In genomic region chr5:5363045-5363444, GRCh38 we compare ENCODE assay signal across 17 cellular contexts.
"Had no signal": no experiment of that assay in that cellular context is flagged by ENCODE, and none has a peak within 500 bp of the region (broad histone marks: within the 10 kb centered on the region; RNA-seq: fewer than 3 reads in every experiment).

No MANE protein-coding gene starts in this region.

- H3K27me3 ChIP-seq: adrenal gland, esophagus muscularis mucosa, pancreas, sigmoid colon, thyroid gland, uterus had no signal

- H3K4me1 ChIP-seq: adrenal gland, esophagus muscularis mucosa, pancreas, sigmoid colon, thyroid gland, uterus had no signal

- H3K36me3 ChIP-seq: adrenal gland, esophagus muscularis mucosa, pancreas, sigmoid colon, thyroid gland, uterus had no signal

- H3K27ac ChIP-seq: adrenal gland, coronary artery, esophagus muscularis mucosa, pancreas, sigmoid colon, thyroid gland, uterus had no signal

- H3K4me3 ChIP-seq: adrenal gland, coronary artery, esophagus muscularis mucosa, pancreas, sigmoid colon, thyroid gland, uterus had no signal

- DNase-seq: activated CD4-positive, alpha-beta T cell treated with anti-CD3 and anti-CD28 coated beads, Interleukin-2, amount 50 U/mL, for 1 hour; activated naive CD4-positive, alpha-beta T cell treated with anti-CD3 and anti-CD28 coated beads, Interleukin-2, amount 10 ng/mL, durations not matched to agents 7 days and 5 days; activated T-cell treated with anti-CD3 and anti-CD28 coated beads for 4 hours; adrenal gland; hypothalamus; left ventricle myocardium superior; mesenchymal stem cell; naive thymus-derived CD8-positive, alpha-beta T cell; pancreas; sigmoid colon; stimulated activated CD4-positive, alpha-beta T cell treated with anti-CD3 and anti-CD28 coated beads, Interleukin-2, amount 100 ng/mL, for 24 hours; T1000; thyroid gland; uterus had no signal

- ATAC-seq: activated CD4-positive, CD25-positive, alpha-beta regulatory T cell treated with anti-CD3 and anti-CD28 coated beads, Interleukin-2, amount 50 U/mL, for 24 hours; left ventricle myocardium superior; naive thymus-derived CD8-positive, alpha-beta T cell; pancreas had no signal

- H3K9me3 ChIP-seq: adrenal gland, esophagus muscularis mucosa, pancreas, sigmoid colon, thyroid gland, uterus had no signal
